In genomic region chr5:84436866-84437265, GRCh38 we compare ENCODE assay signal across 28 cellular contexts. TPM values are rescaled to one million over a fixed set of nuclear protein-coding genes. Genes with fewer than 3 reads are reported as not detected.
DNase-seq lines count a peak whose midpoint lies in the region; ATAC-seq, FAIRE-seq and TF ChIP-seq lines count a peak whose summit lies in the region.
"Had no signal": no experiment of that assay in that cellular context is flagged by ENCODE, and none has a peak within 500 bp of the region (broad histone marks: within the 10 kb centered on the region; RNA-seq: fewer than 3 reads in every experiment).

No MANE protein-coding gene starts in this region.

- H3K27me3 ChIP-seq in bronchial epithelial cell (ENCODE audit: control insufficient read depth, insufficient read depth, low read length) (no peaks in the 10 kb centered on the region), keratinocyte (ENCODE audit: control insufficient read depth, extremely low read depth, insufficient read depth, low read length) (no peaks in the 10 kb centered on the region)
- H3K27me3 ChIP-seq: BLaER1, heart right ventricle, ovary, right atrium auricular region had no signal

- H3K9me3 ChIP-seq in keratinocyte (ENCODE audit: control insufficient read depth, low read depth, low read length) = no peaks in the 10 kb centered on the region
- H3K9me3 ChIP-seq: BLaER1, ovary, right atrium auricular region, SK-N-SH had no signal

- no peak for FAIRE-seq in RCC 7860 (lab: Jason Lieb, UNC)
- no peak for FAIRE-seq in bronchial epithelial cell (lab: Jason Lieb, UNC)
- peak; percentile 46 for FAIRE-seq in keratinocyte (lab: Jason Lieb, UNC)
- no peak for FAIRE-seq in GM12892 (lab: Jason Lieb, UNC)

- ATAC-seq in GM21529 (IDR thresholded peaks at IDR 0.05; ENCODE audit: unreplicated experiment) (no peak), GM18502 (IDR thresholded peaks at IDR 0.05; ENCODE audit: poor library complexity, unreplicated experiment) (no peak)
- ATAC-seq: left ventricle myocardium superior; naive thymus-derived CD8-positive, alpha-beta T cell had no signal

- no peaks in the 10 kb centered on the region for H3K79me2 ChIP-seq in keratinocyte (ENCODE audit: control insufficient read depth, insufficient read depth, low read length)

- no peak overlapping the region for H3K9ac ChIP-seq in keratinocyte (ENCODE audit: control insufficient read depth, extremely low read depth, insufficient read depth, low read length)
- H3K9ac ChIP-seq: BLaER1, SK-N-SH had no signal

- peaks cover 7% of the 10 kb centered on the region for H3K4me1 ChIP-seq in keratinocyte (ENCODE audit: control insufficient read depth, extremely low read depth, insufficient read depth, low read length)
- H3K4me1 ChIP-seq: BLaER1, heart right ventricle, right atrium auricular region had no signal

- no peak overlapping the region for H3K27ac ChIP-seq in keratinocyte (ENCODE audit: control insufficient read depth, insufficient read depth, low read length)
- H3K27ac ChIP-seq: BLaER1, heart right ventricle, ovary, right atrium auricular region, VCaP had no signal

- no peak for TF ChIP-seq CTCF in bronchial epithelial cell (IDR thresholded peaks at IDR 0.05; ENCODE audit: insufficient read depth, low read length, severe bottlenecking)
- no peak for TF ChIP-seq CTCF in keratinocyte (optimal IDR thresholded peaks at IDR 0.05 in 1 of 3, IDR thresholded peaks at IDR 0.05 in 1 of 3, conservative IDR thresholded peaks at IDR 0.05 in 1 of 3; ENCODE audit: extremely low read depth in 1 of 3, insufficient read depth in 2 of 3, low read length in 3 of 3)

- H3K4me3 ChIP-seq in bronchial epithelial cell (ENCODE audit: low read depth, low read length) = no peak overlapping the region
- H3K4me3 ChIP-seq in keratinocyte (ENCODE audit: control insufficient read depth in 2 of 3, extremely low read depth in 1 of 3, insufficient read depth in 2 of 3, low read depth in 1 of 3, low read length in 3 of 3) = no peak overlapping the region
- H3K4me3 ChIP-seq: BLaER1, heart right ventricle, ovary, right atrium auricular region had no signal

- DNase-seq in ELR (ENCODE audit: low read depth) (peak; percentile 40), RCC 7860 (ENCODE audit: low spot score) (peak; percentile 28), bronchial epithelial cell (ENCODE audit: low read depth) (peak; percentile 73), keratinocyte (ENCODE audit: low read depth, low spot score) (no peak), GM12892 (ENCODE audit: insufficient read length) (no peak)
- DNase-seq in stimulated activated CD4-positive, alpha-beta T cell treated with anti-CD3 and anti-CD28 coated beads, Interleukin-1b, Interleukin-23, amount 100 ng/mL, for 48 hours = no peak
- DNase-seq: activated CD4-positive, alpha-beta T cell treated with anti-CD3 and anti-CD28 coated beads, Interleukin-2, amount 10 ng/mL, durations not matched to agents 24 days and 14 days; activated naive CD4-positive, alpha-beta T cell treated with anti-CD3 and anti-CD28 coated beads for 36 hours; amygdala; central memory CD4-positive, alpha-beta T cell; DMS79; H9; heart right ventricle; left ventricle myocardium superior; naive thymus-derived CD8-positive, alpha-beta T cell; NCI-H2107; NCI-H510A; ovary; SK-N-SH; stimulated activated CD4-positive, alpha-beta T cell treated with anti-CD3 and anti-CD28 coated beads, Interleukin-4, amount 100 ng/mL, for 4 hours; stimulated activated naive CD4-positive, alpha-beta T cell; T-helper 2 cell had no signal

- no peaks in the 10 kb centered on the region for H3K9me1 ChIP-seq in keratinocyte (ENCODE audit: control insufficient read depth, extremely low read depth, insufficient read depth, low read length)

- H3K36me3 ChIP-seq in bronchial epithelial cell (ENCODE audit: control insufficient read depth, insufficient read depth, low read length) = no peaks in the 10 kb centered on the region
- no peaks in the 10 kb centered on the region for H3K36me3 ChIP-seq in keratinocyte (ENCODE audit: control insufficient read depth in 2 of 2, extremely low read depth in 1 of 2, insufficient read depth in 2 of 2, low read length in 2 of 2)
- H3K36me3 ChIP-seq: BLaER1, heart right ventricle, ovary, right atrium auricular region had no signal

- no peaks in the 10 kb centered on the region for H4K20me1 ChIP-seq in keratinocyte (ENCODE audit: control insufficient read depth, extremely low read depth, insufficient read depth, low read length)
- H4K20me1 ChIP-seq: BLaER1 had no signal

- no peak for TF ChIP-seq POLR2A in GM12892 (IDR thresholded peaks at IDR 0.05; ENCODE audit: low read depth, low read length)

- H2AFZ ChIP-seq in keratinocyte (ENCODE audit: control insufficient read depth, low read length) = no peak overlapping the region

- dilution Hi-C loops in keratinocyte (cut with MboI; ENCODE audit: extremely low pct_ligation_motif_present, low sequenced_read_pairs) = no loop called here

- H3K4me2 ChIP-seq in keratinocyte (ENCODE audit: control insufficient read depth, extremely low read depth, insufficient read depth, low read depth, low read length) = no peak overlapping the region
- H3K4me2 ChIP-seq: BLaER1 had no signal

RNA-seq across cellular contexts. Expression of gene EDIL3, which starts 52.2 kb away (rescaled TPM):
- 0.26 and 1.1 TPM in 2 replicates for total RNA-seq in bronchial epithelial cell
- 0.08 to 0.63 TPM (median 0.34 TPM) in 3 replicates for polyA plus RNA-seq in keratinocyte
- polyA plus RNA-seq in keratinocyte (2011; ENCODE audit: low read depth) = 0.05 TPM
- polyA plus RNA-seq in keratinocyte (2011; cell fraction: cytosol; rRNA removed) = 0.13 and 0.39 TPM in 2 replicates
- 0.40 and 0.61 TPM in 2 replicates for polyA plus RNA-seq in keratinocyte (2011; cell fraction: nucleus; rRNA removed)
- 0.14 and 0.25 TPM in 2 replicates for polyA plus RNA-seq in keratinocyte (2012; ENCODE audit: low replicate concordance)
- 1.6 TPM in 1 of 3 replicates, not detected in the others for polyA minus RNA-seq in keratinocyte
- polyA minus RNA-seq in keratinocyte (2011; cell fraction: cytosol; rRNA and poly(A)+ RNA removed) = not detected
- polyA minus RNA-seq in keratinocyte (2011; cell fraction: nucleus; rRNA and poly(A)+ RNA removed) = 0.63 and 1.1 TPM in 2 replicates
- polyA plus RNA-seq in GM12892 (2012; ENCODE audit: missing spikeins) = not detected
- total RNA-seq: activated CD4-positive, alpha-beta T cell treated with anti-CD3 and anti-CD28 coated beads, Interleukin-2, amount 10 ng/mL, durations not matched to agents 24 days and 14 days; activated naive CD4-positive, alpha-beta T cell treated with anti-CD3 and anti-CD28 coated beads for 36 hours; naive thymus-derived CD8-positive, alpha-beta T cell had no signal
- polyA plus RNA-seq: IgD-negative memory B cell; naive thymus-derived CD8-positive, alpha-beta T cell had no signal

Comparison
In these comparisons a context has a peak if more than half of its experiments do, and no peak if none do; other contexts are left out.
1. DNase-seq: peak in ELR (single experiment), RCC 7860 (single experiment) and bronchial epithelial cell (single experiment); none in keratinocyte (single experiment), stimulated activated CD4-positive, alpha-beta T cell treated with anti-CD3 and anti-CD28 coated beads, Interleukin-1b, Interleukin-23, amount 100 ng/mL, for 48 hours (single experiment) and GM12892 (single experiment).